Comparison of ENCODE assay signal across 1 cellular context in the genomic region with DNA sequence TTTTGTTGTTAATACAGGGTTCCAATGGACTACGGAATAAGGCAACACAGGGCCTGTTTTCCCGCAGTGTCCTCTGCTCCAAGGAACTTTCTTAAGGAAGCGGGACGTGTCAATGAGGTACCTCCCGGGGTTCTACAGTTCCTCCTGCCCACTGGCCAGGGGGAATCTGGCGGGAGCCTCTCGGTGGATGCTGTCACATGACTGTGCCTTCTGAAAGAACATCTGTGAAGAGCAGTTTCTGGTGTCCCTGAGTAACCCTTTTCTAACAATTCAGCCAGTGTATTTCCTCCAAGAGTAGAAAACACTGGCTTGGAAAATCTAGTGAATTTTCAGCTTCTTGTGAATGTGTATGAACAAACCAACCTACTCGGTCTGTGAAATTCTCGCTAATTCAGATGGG.
TF ChIP-seq lines count a peak whose summit lies in the region.

No MANE protein-coding gene starts in this region.

TF ChIP-seq in HepG2, 621 proteins besides CTCF, POLR2A, EP300 and RAD21:
- TF ChIP-seq NAIF1 (CRISPR knock-in tag; IDR thresholded peaks at IDR 0.05; ENCODE audit: borderline replicate concordance): no peak
- TF ChIP-seq CREM (IDR thresholded peaks at IDR 0.05): no peak
- no peak for TF ChIP-seq CREM (CRISPR knock-in tag; IDR thresholded peaks at IDR 0.05)
- TF ChIP-seq ZNF160 (CRISPR knock-in tag; IDR thresholded peaks at IDR 0.05): no peak
- TF ChIP-seq, protein P1, sequence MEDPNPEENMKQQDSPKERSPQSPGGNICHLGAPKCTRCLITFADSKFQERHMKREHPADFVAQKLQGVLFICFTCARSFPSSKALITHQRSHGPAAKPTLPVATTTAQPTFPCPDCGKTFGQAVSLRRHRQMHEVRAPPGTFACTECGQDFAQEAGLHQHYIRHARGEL (CRISPR knock-in tag; IDR thresholded peaks at IDR 0.05): no peak
- no peak for TF ChIP-seq ZFP36L2 (CRISPR knock-in tag; IDR thresholded peaks at IDR 0.05)
- no peak for TF ChIP-seq ZNF326 (CRISPR knock-in tag; IDR thresholded peaks at IDR 0.05; ENCODE audit: borderline replicate concordance)
- no peak for TF ChIP-seq ZFYVE20 (CRISPR knock-in tag; IDR thresholded peaks at IDR 0.05; ENCODE audit: borderline replicate concordance, low read depth)
- TF ChIP-seq SRSF1 (optimal IDR thresholded peaks at IDR 0.05; ENCODE audit: low read depth, low read length): no peak
- no peak for TF ChIP-seq ZNF44 (CRISPR knock-in tag; IDR thresholded peaks at IDR 0.05)
- TF ChIP-seq, protein P2, sequence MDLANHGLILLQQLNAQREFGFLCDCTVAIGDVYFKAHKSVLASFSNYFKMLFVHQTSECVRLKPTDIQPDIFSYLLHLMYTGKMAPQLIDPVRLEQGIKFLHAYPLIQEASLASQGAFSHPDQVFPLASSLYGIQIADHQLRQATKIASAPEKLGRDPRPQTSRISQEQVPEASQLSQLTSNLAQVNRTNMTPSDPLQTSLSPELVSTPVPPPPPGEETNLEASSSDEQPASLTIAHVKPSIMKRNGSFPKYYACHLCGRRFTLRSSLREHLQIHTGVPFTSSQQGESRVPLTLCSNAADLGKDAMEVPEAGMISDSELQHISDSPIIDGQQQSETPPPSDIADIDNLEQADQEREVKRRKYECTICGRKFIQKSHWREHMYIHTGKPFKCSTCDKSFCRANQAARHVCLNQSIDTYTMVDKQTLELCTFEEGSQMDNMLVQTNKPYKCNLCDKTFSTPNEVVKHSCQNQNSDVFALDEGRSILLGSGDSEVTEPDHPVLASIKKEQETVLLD (CRISPR knock-in tag; IDR thresholded peaks at IDR 0.05; ENCODE audit: low read depth): no peak
- TF ChIP-seq ZNF10 (CRISPR knock-in tag; IDR thresholded peaks at IDR 0.05; ENCODE audit: borderline replicate concordance, low read depth): no peak
- TF ChIP-seq, protein P3, sequence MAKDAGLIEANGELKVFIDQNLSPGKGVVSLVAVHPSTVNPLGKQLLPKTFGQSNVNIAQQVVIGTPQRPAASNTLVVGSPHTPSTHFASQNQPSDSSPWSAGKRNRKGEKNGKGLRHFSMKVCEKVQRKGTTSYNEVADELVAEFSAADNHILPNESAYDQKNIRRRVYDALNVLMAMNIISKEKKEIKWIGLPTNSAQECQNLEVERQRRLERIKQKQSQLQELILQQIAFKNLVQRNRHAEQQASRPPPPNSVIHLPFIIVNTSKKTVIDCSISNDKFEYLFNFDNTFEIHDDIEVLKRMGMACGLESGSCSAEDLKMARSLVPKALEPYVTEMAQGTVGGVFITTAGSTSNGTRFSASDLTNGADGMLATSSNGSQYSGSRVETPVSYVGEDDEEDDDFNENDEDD (CRISPR knock-in tag; IDR thresholded peaks at IDR 0.05; ENCODE audit: borderline replicate concordance): no peak
- TF ChIP-seq ZNF614 (CRISPR knock-in tag; IDR thresholded peaks at IDR 0.05; ENCODE audit: borderline replicate concordance): no peak
- TF ChIP-seq ZMYM4 (CRISPR knock-in tag; IDR thresholded peaks at IDR 0.05): no peak
- no peak for TF ChIP-seq HMG20B (CRISPR knock-in tag; conservative IDR thresholded peaks at IDR 0.05)
- TF ChIP-seq MAZ (IDR thresholded peaks at IDR 0.05; ENCODE audit: borderline replicate concordance, low read depth, low read length): no peak
- no peak for TF ChIP-seq MAZ (CRISPR knock-in tag; IDR thresholded peaks at IDR 0.05; ENCODE audit: low read depth)
- TF ChIP-seq, protein P4, sequence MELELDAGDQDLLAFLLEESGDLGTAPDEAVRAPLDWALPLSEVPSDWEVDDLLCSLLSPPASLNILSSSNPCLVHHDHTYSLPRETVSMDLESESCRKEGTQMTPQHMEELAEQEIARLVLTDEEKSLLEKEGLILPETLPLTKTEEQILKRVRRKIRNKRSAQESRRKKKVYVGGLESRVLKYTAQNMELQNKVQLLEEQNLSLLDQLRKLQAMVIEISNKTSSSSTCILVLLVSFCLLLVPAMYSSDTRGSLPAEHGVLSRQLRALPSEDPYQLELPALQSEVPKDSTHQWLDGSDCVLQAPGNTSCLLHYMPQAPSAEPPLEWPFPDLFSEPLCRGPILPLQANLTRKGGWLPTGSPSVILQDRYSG (CRISPR knock-in tag; IDR thresholded peaks at IDR 0.05): no peak
